Comparison of ENCODE assay signal across 19 cellular contexts in the genomic region with DNA sequence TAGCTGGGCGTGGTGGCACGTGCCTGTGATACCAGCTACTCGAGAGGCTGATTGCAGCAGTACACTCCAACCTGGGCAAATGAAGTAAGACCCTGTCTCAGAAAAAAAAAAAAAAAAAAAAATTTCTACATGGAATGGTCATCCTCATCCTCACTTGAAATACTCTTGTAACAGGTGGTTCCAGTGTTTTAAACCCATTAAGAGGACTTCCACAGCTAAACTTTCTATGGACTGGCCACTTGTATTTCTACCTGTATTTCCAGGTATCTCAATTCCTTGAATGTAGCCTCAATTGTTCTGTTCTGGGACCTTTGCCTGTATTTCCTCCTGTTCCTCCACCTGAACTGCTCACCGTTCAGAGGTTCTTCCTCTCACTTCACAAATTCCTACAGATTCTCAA. TPM values are rescaled to one million over a fixed set of nuclear protein-coding genes. Genes with fewer than 3 reads are reported as not detected.
DNase-seq lines count a peak whose midpoint lies in the region; ATAC-seq, FAIRE-seq and TF ChIP-seq lines count a peak whose summit lies in the region.
"Had no signal": no experiment of that assay in that cellular context is flagged by ENCODE, and none has a peak within 500 bp of the region (broad histone marks: within the 10 kb centered on the region; RNA-seq: fewer than 3 reads in every experiment).

No MANE protein-coding gene starts in this region.

- CTCF ChIA-PET in Calu3 (lab: Charles Lee) (interaction anchor here (0.7 kb wide), 1 partner anchor 49 kb away, joined by 8 read pairs; no protein-coding TSS in a partner anchor), HEK293 (lab: Yijun Ruan, JAX) (interaction anchor here (0.5 to 1.3 kb wide), 5 partner anchors 15 to 516 kb away, joined by 3 to 4 read pairs (median 3); no protein-coding TSS in a partner anchor), K562 (lab: Yijun Ruan, JAX; ENCODE audit: low intra/inter-chr PET ratio) (interaction anchor here (0.6 kb wide), 1 partner anchor 387 kb away, joined by 3 read pairs; no protein-coding TSS in a partner anchor)

- peak overlapping the region; percentile 68 for H3K27ac Mint-ChIP-seq in activated T-cell treated with anti-CD3 and anti-CD28 coated beads, Interleukin-2, amount 50 U/mL, for 24 hours
- H3K27ac Mint-ChIP-seq in Calu3 (ENCODE audit: unreplicated experiment): peak overlapping the region; percentile 76
- H3K27ac Mint-ChIP-seq: CD8-positive, alpha-beta memory T cell; HFFc6 had no signal

- BruUV-seq in Calu3 (replicated peaks; lab: Mats Ljungman, UMichigan): no TSS peak
- BruUV-seq in K562 (replicated peaks; lab: Mats Ljungman, UMichigan): no TSS peak

- H3K36me3 ChIP-seq in HEK293 (ENCODE audit: control insufficient read depth in 2 of 2, insufficient read depth in 1 of 2, low read length in 2 of 2) (peaks cover 16 to 36% of the 10 kb centered on the region in 2 experiments), K562 (ENCODE audit: control insufficient read depth, insufficient read depth, low read length) (peaks cover 40% of the 10 kb centered on the region; the same call in 2 of the 3 replicates)

- H3K9me1 ChIP-seq in K562 (ENCODE audit: control insufficient read depth, insufficient read depth, low read length): no peaks in the 10 kb centered on the region

- H3K9me3 ChIP-seq in HEK293 (ENCODE audit: control insufficient read depth, insufficient read depth, low read depth, low read length) (no peaks in the 10 kb centered on the region), K562 (replicated peaks; ENCODE audit: control insufficient read depth, insufficient read depth, low read depth, low read length) (no peaks in the 10 kb centered on the region)
- H3K9me3 ChIP-seq: BLaER1, Caco-2, HAP-1 had no signal

- intact Hi-C loops in Calu3 (cut with micrococcal nuclease; ENCODE audit: unreplicated experiment): no loop called here
- intact Hi-C loops in K562 (cut with micrococcal nuclease): loop anchor here (5.0 kb wide), 1 partner anchor 544 kb away; no protein-coding TSS in a partner anchor

- TF ChIP-seq RAD21 in K562 (CRISPR knock-in tag; conservative IDR thresholded peaks at IDR 0.05 in 1 of 2, IDR thresholded peaks at IDR 0.05 in 1 of 2): no peak

- no peaks in the 10 kb centered on the region for H3K27me3 ChIP-seq in K562 (ENCODE audit: control insufficient read depth in 2 of 2, insufficient read depth in 2 of 2, low read length in 2 of 2)
- H3K27me3 ChIP-seq: BLaER1 had no signal

- TF ChIP-seq EP300 in K562 (IDR thresholded peaks at IDR 0.05; ENCODE audit: low read length): no peak

- no peak overlapping the region for H3K4me2 ChIP-seq in K562 (ENCODE audit: insufficient read depth, low read length)
- H3K4me2 ChIP-seq: BLaER1 had no signal

- TF ChIP-seq POLR2A in K562 (conservative IDR thresholded peaks at IDR 0.05): peak; percentile 62; the same call in 1 of the 2 replicates

- H3K4me3 ChIP-seq in HEK293 (ENCODE audit: low read depth, low read length): no peak overlapping the region
- H3K4me3 ChIP-seq in K562: no peak overlapping the region
- H3K4me3 ChIP-seq: BLaER1, GM12878, HAP-1 had no signal

- H3K4me1 Mint-ChIP-seq in activated T-cell treated with anti-CD3 and anti-CD28 coated beads, Interleukin-2, amount 50 U/mL, for 24 hours (ENCODE audit: low read depth): peaks cover 8% of the 10 kb centered on the region
- H3K4me1 Mint-ChIP-seq in Calu3 (ENCODE audit: low read depth, unreplicated experiment): peaks cover 19% of the 10 kb centered on the region
- H3K4me1 Mint-ChIP-seq: CD8-positive, alpha-beta memory T cell had no signal

- H3K4me1 ChIP-seq in HEK293 (ENCODE audit: control insufficient read depth, insufficient read depth, low read length) (no peaks in the 10 kb centered on the region), K562 (replicated peaks in 1 of 2; ENCODE audit: control insufficient read depth in 2 of 2, insufficient read depth in 2 of 2, low read length in 2 of 2) (no peaks in the 10 kb centered on the region)
- H3K4me1 ChIP-seq: BLaER1 had no signal

- no peaks in the 10 kb centered on the region for H4K20me1 ChIP-seq in K562 (replicated peaks; ENCODE audit: control insufficient read depth, insufficient read depth, low read length)

- no peak overlapping the region for H3K4me3 Mint-ChIP-seq in activated T-cell treated with anti-CD3 and anti-CD28 coated beads, Interleukin-2, amount 50 U/mL, for 24 hours
- H3K4me3 Mint-ChIP-seq in Calu3 (ENCODE audit: low read depth, unreplicated experiment): no peak overlapping the region
- H3K4me3 Mint-ChIP-seq: CD8-positive, alpha-beta memory T cell; HFFc6 had no signal

- 81% methylated on average over 4 of the region's 4 CpGs for WGBS in K562 (ENCODE audit: insufficient coverage, low coverage, missing lambda C conversion rate)

- H2AFZ ChIP-seq in K562 (ENCODE audit: low read depth, low read length): no peak overlapping the region

- H3K9ac ChIP-seq in K562 (ENCODE audit: insufficient read depth in 1 of 2, low read depth in 2 of 2, low read length in 2 of 2): no peak overlapping the region
- H3K9ac ChIP-seq: BLaER1 had no signal

- no peak for FAIRE-seq in K562 (lab: Jason Lieb, UNC)
- FAIRE-seq: GM12878, HepG2, HTR-8/SVneo had no signal

- ATAC-seq in K562: no peak
- ATAC-seq in GM18867 (IDR thresholded peaks at IDR 0.05; ENCODE audit: unreplicated experiment): no peak
- no peak for ATAC-seq in HG02571 (IDR thresholded peaks at IDR 0.05; ENCODE audit: unreplicated experiment)
- ATAC-seq: GM12878, HepG2 had no signal

- H3K27ac ChIP-seq in HEK293 (ENCODE audit: extremely low read depth, low read depth, low read length): no peak overlapping the region
- H3K27ac ChIP-seq in K562 (ENCODE audit: extremely low read depth, low read depth, low read length): no peak overlapping the region
- H3K27ac ChIP-seq: BLaER1 had no signal

- H3K27me3 Mint-ChIP-seq in activated T-cell treated with anti-CD3 and anti-CD28 coated beads, Interleukin-2, amount 50 U/mL, for 24 hours: no peaks in the 10 kb centered on the region
- H3K27me3 Mint-ChIP-seq in Calu3 (ENCODE audit: unreplicated experiment): no peaks in the 10 kb centered on the region
- H3K27me3 Mint-ChIP-seq: CD8-positive, alpha-beta memory T cell had no signal

- H3K9me3 Mint-ChIP-seq in activated T-cell treated with anti-CD3 and anti-CD28 coated beads, Interleukin-2, amount 50 U/mL, for 24 hours: no peaks in the 10 kb centered on the region
- no peaks in the 10 kb centered on the region for H3K9me3 Mint-ChIP-seq in Calu3 (ENCODE audit: low read depth, unreplicated experiment)
- H3K9me3 Mint-ChIP-seq: CD8-positive, alpha-beta memory T cell; HFFc6 had no signal

- DNase-seq in activated T-cell treated with anti-CD3 and anti-CD28 coated beads, Interleukin-2, amount 50 U/mL, for 24 hours: no peak
- no peak for DNase-seq in activated T-cell treated with anti-CD3 and anti-CD28 coated beads, Interleukin-2, amount 50 U/mL, for 48 hours
- DNase-seq in Calu3 (no peak), K562 (ENCODE audit: extremely low read depth in 1 of 4, low spot score in 3 of 4) (no peak), mesenteric fat pad (ENCODE audit: low spot score) (no peak)
- DNase-seq: 8988T; AML-193; Caco-2; CD8-positive, alpha-beta memory T cell; DMS79; HFFc6 had no signal

- no peak for TF ChIP-seq CTCF in Calu3 (IDR thresholded peaks at IDR 0.05; ENCODE audit: unreplicated experiment)
- no peak for TF ChIP-seq CTCF in HEK293 (tag by site-specific recombination; IDR thresholded peaks at IDR 0.05)
- no peak for TF ChIP-seq CTCF in K562 (IDR thresholded peaks at IDR 0.05 in 2 of 3, conservative IDR thresholded peaks at IDR 0.05 in 1 of 3; ENCODE audit: insufficient read depth in 2 of 3, low read depth in 1 of 3, low read length in 3 of 3)

- H3K36me3 Mint-ChIP-seq in activated T-cell treated with anti-CD3 and anti-CD28 coated beads, Interleukin-2, amount 50 U/mL, for 24 hours (ENCODE audit: low read depth): peaks cover 55% of the 10 kb centered on the region
- peaks cover 40% of the 10 kb centered on the region for H3K36me3 Mint-ChIP-seq in Calu3 (ENCODE audit: insufficient read depth, unreplicated experiment)

- no peaks in the 10 kb centered on the region for H3K79me2 ChIP-seq in K562 (ENCODE audit: control insufficient read depth, insufficient read depth, low read length)

- POLR2A ChIA-PET in HEK293 (lab: Yijun Ruan, JAX) (no interaction called here), K562 (lab: Yijun Ruan, JAX) (interaction anchor here (0.7 to 0.9 kb wide), 2 partner anchors 37 to 346 kb away, joined by 3 read pairs; no protein-coding TSS in a partner anchor)

- in situ Hi-C loops in K562 (cut with MboI): loop anchor here (25.0 kb wide), 1 partner anchor 706 kb away; the partner anchor contains the start of genes CAPS2 and GLIPR1L1

RNA-seq across cellular contexts. Expression of gene PHLDA1, which starts 11.8 kb away (rescaled TPM):
- total RNA-seq in Calu3 (2022) (143 and 151 TPM in 2 replicates), K562 (2014; rRNA removed) (0.54 and 0.73 TPM in 2 replicates), K562 (2014; rRNA removed; fragmentation: Illumina TruSeq; extraction: Trizol) (0.51 and 0.80 TPM in 2 replicates), K562 (2015; rRNA removed; fragmentation: Illumina TruSeq; extraction: Trizol) (0.33 and 0.38 TPM in 2 replicates), K562 (2021) (0.81 and 1.6 TPM in 2 replicates), mesenteric fat pad (45.7 TPM)
- 3.4 TPM in 2 replicates for total RNA-seq in K562 (2011; cell fraction: chromatin; rRNA removed; ENCODE audit: low replicate concordance)
- 2.1 and 4.5 TPM in 2 replicates for total RNA-seq in K562 (2011; cell fraction: nucleolus; rRNA removed)
- 3.4 and 6.9 TPM in 2 replicates for total RNA-seq in K562 (2011; cell fraction: nucleoplasm; rRNA removed)
- polyA plus RNA-seq in K562 (2011; rRNA removed) (2.3 and 2.9 TPM in 2 replicates), K562 (2014; fragmentation: Illumina TruSeq; extraction: Trizol) (0.40 and 0.57 TPM in 2 replicates), K562 (2014; fragmentation: Nextera tagmentation; extraction: Ambion mirVana) (under 1 TPM; 0.15 to 0.56 TPM), K562 (2014; rRNA removed) (0.61 and 0.82 TPM in 2 replicates)
- polyA plus RNA-seq in K562 (2011; cell fraction: cytosol; rRNA removed): 1.9 and 4.4 TPM in 2 replicates
- polyA plus RNA-seq in K562 (2011; cell fraction: nucleus; rRNA removed): 2.0 and 3.7 TPM in 2 replicates
- 1.1 and 1.7 TPM in 2 replicates for polyA plus RNA-seq in K562 (2012)
- 3.0 and 3.2 TPM in 2 replicates for polyA minus RNA-seq in K562 (2011; rRNA and poly(A)+ RNA removed)
- 2.9 and 4.0 TPM in 2 replicates for polyA minus RNA-seq in K562 (2011; cell fraction: cytosol; rRNA and poly(A)+ RNA removed)
- polyA minus RNA-seq in K562 (2011; cell fraction: nucleus; rRNA and poly(A)+ RNA removed): 4.7 and 6.1 TPM in 2 replicates

RNA-seq across cellular contexts. Expression of gene NAP1L1, which starts 41.1 kb away (rescaled TPM):
- 394 and 467 TPM in 2 replicates for total RNA-seq in Calu3 (2022)
- total RNA-seq in K562 (2011; cell fraction: chromatin; rRNA removed; ENCODE audit: low replicate concordance): 133 and 584 TPM in 2 replicates
- total RNA-seq in K562 (2011; cell fraction: nucleolus; rRNA removed): 52.5 and 79.6 TPM in 2 replicates
- 207 and 415 TPM in 2 replicates for total RNA-seq in K562 (2011; cell fraction: nucleoplasm; rRNA removed)
- total RNA-seq in K562 (2014; rRNA removed): 291 and 292 TPM in 2 replicates
- 450 and 550 TPM in 2 replicates for total RNA-seq in K562 (2014; rRNA removed; fragmentation: Illumina TruSeq; extraction: Trizol)
- 358 and 383 TPM in 2 replicates for total RNA-seq in K562 (2015; rRNA removed; fragmentation: Illumina TruSeq; extraction: Trizol)
- 518 and 530 TPM in 2 replicates for total RNA-seq in K562 (2021)
- polyA plus RNA-seq in K562 (2011; rRNA removed): 421 and 458 TPM in 2 replicates
- polyA plus RNA-seq in K562 (2011; cell fraction: cytosol; rRNA removed): 67.9 and 143 TPM in 2 replicates
- polyA plus RNA-seq in K562 (2011; cell fraction: nucleus; rRNA removed): 135 and 211 TPM in 2 replicates
- 571 and 740 TPM in 2 replicates for polyA plus RNA-seq in K562 (2012)
- polyA plus RNA-seq in K562 (2014; fragmentation: Illumina TruSeq; extraction: Trizol): 560 and 747 TPM in 2 replicates
- 100 to 1,000 TPM; 287 to 326 TPM for polyA plus RNA-seq in K562 (2014; fragmentation: Nextera tagmentation; extraction: Ambion mirVana)
- 400 and 473 TPM in 2 replicates for polyA plus RNA-seq in K562 (2014; rRNA removed)
- 372 and 401 TPM in 2 replicates for polyA minus RNA-seq in K562 (2011; rRNA and poly(A)+ RNA removed)
- 188 and 218 TPM in 2 replicates for polyA minus RNA-seq in K562 (2011; cell fraction: cytosol; rRNA and poly(A)+ RNA removed)
- 139 and 220 TPM in 2 replicates for polyA minus RNA-seq in K562 (2011; cell fraction: nucleus; rRNA and poly(A)+ RNA removed)
- total RNA-seq in mesenteric fat pad: 435 TPM
